In the genomic region with DNA sequence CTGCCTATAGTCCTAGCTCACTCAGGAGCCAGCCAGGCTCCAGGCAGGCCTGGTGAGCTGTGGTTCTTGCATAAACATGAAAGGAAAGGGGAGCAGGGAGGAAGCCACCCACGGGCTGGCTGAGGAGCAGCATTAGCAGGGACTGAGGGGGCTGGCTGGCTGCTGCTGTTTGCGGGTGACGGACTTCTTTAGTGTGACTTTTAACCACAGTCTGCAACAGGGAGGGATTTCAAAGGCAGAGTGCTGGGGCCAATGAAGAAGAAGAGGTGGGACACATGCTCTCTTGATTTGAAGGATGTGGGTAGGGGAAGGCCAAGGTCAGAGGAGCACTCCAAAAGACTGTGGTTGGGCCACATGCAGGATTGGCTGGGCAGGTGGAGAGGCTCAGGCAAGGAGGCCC, we compare ENCODE assay signal across 2 cellular contexts.
TF ChIP-seq lines count a peak whose summit lies in the region.

No MANE protein-coding gene starts in this region.

TF ChIP-seq in GM23338, 12 proteins besides CTCF, POLR2A, EP300 and RAD21 (continued from another document):
- TF ChIP-seq, protein P1, sequence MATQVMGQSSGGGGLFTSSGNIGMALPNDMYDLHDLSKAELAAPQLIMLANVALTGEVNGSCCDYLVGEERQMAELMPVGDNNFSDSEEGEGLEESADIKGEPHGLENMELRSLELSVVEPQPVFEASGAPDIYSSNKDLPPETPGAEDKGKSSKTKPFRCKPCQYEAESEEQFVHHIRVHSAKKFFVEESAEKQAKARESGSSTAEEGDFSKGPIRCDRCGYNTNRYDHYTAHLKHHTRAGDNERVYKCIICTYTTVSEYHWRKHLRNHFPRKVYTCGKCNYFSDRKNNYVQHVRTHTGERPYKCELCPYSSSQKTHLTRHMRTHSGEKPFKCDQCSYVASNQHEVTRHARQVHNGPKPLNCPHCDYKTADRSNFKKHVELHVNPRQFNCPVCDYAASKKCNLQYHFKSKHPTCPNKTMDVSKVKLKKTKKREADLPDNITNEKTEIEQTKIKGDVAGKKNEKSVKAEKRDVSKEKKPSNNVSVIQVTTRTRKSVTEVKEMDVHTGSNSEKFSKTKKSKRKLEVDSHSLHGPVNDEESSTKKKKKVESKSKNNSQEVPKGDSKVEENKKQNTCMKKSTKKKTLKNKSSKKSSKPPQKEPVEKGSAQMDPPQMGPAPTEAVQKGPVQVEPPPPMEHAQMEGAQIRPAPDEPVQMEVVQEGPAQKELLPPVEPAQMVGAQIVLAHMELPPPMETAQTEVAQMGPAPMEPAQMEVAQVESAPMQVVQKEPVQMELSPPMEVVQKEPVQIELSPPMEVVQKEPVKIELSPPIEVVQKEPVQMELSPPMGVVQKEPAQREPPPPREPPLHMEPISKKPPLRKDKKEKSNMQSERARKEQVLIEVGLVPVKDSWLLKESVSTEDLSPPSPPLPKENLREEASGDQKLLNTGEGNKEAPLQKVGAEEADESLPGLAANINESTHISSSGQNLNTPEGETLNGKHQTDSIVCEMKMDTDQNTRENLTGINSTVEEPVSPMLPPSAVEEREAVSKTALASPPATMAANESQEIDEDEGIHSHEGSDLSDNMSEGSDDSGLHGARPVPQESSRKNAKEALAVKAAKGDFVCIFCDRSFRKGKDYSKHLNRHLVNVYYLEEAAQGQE (IDR thresholded peaks at IDR 0.05; ENCODE audit: unreplicated experiment) = no peak
- TF ChIP-seq ZNF331 (CRISPR knock-in tag; IDR thresholded peaks at IDR 0.05; ENCODE audit: low read depth) (no peak), STAT1 (IDR thresholded peaks at IDR 0.05; ENCODE audit: unreplicated experiment) (no peak), EZH2phosphoT487 (IDR thresholded peaks at IDR 0.05; ENCODE audit: unreplicated experiment) (no peak)

TF ChIP-seq in WTC11, 78 proteins besides CTCF, POLR2A, EP300 and RAD21 (continued from another document):
- TF ChIP-seq, protein P2, sequence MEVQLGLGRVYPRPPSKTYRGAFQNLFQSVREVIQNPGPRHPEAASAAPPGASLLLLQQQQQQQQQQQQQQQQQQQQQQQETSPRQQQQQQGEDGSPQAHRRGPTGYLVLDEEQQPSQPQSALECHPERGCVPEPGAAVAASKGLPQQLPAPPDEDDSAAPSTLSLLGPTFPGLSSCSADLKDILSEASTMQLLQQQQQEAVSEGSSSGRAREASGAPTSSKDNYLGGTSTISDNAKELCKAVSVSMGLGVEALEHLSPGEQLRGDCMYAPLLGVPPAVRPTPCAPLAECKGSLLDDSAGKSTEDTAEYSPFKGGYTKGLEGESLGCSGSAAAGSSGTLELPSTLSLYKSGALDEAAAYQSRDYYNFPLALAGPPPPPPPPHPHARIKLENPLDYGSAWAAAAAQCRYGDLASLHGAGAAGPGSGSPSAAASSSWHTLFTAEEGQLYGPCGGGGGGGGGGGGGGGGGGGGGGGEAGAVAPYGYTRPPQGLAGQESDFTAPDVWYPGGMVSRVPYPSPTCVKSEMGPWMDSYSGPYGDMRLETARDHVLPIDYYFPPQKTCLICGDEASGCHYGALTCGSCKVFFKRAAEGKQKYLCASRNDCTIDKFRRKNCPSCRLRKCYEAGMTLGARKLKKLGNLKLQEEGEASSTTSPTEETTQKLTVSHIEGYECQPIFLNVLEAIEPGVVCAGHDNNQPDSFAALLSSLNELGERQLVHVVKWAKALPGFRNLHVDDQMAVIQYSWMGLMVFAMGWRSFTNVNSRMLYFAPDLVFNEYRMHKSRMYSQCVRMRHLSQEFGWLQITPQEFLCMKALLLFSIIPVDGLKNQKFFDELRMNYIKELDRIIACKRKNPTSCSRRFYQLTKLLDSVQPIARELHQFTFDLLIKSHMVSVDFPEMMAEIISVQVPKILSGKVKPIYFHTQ (CRISPR knock-in tag; IDR thresholded peaks at IDR 0.05) = no peak
- no peak for TF ChIP-seq ZNF671 (CRISPR knock-in tag; IDR thresholded peaks at IDR 0.05)
- TF ChIP-seq OVOL2 (CRISPR knock-in tag; IDR thresholded peaks at IDR 0.05; ENCODE audit: borderline replicate concordance) = no peak
- TF ChIP-seq KAT7 (CRISPR knock-in tag; IDR thresholded peaks at IDR 0.05; ENCODE audit: borderline replicate concordance) = no peak
- TF ChIP-seq, protein P3, sequence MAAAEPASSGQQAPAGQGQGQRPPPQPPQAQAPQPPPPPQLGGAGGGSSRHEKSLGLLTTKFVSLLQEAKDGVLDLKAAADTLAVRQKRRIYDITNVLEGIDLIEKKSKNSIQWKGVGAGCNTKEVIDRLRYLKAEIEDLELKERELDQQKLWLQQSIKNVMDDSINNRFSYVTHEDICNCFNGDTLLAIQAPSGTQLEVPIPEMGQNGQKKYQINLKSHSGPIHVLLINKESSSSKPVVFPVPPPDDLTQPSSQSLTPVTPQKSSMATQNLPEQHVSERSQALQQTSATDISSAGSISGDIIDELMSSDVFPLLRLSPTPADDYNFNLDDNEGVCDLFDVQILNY (CRISPR knock-in tag; IDR thresholded peaks at IDR 0.05) = no peak
- no peak for TF ChIP-seq GRHL2 (CRISPR knock-in tag; IDR thresholded peaks at IDR 0.05; ENCODE audit: insufficient replicate concordance, severe bottlenecking)
- TF ChIP-seq ZNF219 (CRISPR knock-in tag; IDR thresholded peaks at IDR 0.05; ENCODE audit: borderline replicate concordance) = no peak
- TF ChIP-seq, protein P4, sequence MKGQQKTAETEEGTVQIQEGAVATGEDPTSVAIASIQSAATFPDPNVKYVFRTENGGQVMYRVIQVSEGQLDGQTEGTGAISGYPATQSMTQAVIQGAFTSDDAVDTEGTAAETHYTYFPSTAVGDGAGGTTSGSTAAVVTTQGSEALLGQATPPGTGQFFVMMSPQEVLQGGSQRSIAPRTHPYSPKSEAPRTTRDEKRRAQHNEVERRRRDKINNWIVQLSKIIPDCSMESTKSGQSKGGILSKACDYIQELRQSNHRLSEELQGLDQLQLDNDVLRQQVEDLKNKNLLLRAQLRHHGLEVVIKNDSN (CRISPR knock-in tag; IDR thresholded peaks at IDR 0.05) = no peak
